Comparison of ENCODE assay signal across 8 cellular contexts in the genomic region with DNA sequence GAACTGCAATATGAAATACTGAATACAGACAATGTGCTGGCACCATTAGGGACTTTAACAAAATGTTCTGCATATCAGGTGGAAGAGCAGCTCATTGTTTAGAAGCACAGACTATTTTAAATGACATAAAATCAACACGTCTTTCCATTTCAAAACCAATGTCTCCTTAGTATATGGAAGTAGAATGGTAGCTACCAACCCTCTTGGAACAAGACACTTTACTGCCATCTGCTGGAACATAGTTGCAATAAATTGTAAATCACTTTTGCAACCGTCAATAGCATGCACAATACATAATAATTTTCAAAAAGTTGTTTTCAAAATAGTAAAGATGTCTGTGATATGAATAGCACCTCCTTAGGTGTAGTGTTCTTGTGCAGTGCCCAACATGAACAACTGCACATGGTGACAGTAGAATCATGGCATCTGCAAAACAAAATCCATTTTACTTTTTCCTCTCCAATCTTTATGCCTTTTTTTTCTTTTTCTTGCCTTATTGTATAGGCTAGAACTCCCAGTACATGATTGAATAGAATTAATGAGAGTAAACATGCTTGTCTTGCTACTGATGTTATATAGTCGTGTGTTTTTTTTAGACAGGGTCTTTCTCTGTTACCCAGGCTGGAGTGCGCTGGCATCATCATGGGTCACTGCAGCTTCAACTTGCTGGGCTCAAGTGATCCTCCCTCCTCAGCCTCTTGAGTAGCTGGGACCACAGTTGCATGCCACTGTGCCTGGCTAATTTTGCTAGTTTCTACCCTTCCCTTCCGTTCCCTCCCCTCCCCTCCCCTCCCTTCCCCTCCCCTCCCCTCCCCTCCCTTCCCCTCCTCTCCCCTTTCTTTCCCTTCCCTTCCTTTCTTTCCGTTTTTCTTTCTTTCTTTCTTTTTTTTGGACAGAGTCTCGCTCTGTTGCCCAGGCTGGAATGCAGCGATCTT. TPM values are rescaled to one million over a fixed set of nuclear protein-coding genes. Genes with fewer than 3 reads are reported as not detected.
A peak's percentile ranks its signal among the peaks of the same experiment; 100 is the strongest.
DNase-seq lines count a peak whose midpoint lies in the region; ATAC-seq and TF ChIP-seq lines count a peak whose summit lies in the region.

No MANE protein-coding gene starts in this region.

- H3K4me1 ChIP-seq in cardiac muscle cell (ENCODE audit: low read depth) (no peaks in the 10 kb centered on the region), right atrium auricular region (no peaks in the 10 kb centered on the region)

- DNase-seq in cardiac muscle cell (ENCODE audit: low read depth in 1 of 2, low spot score in 1 of 2) (peak; percentile 61 to 72), right atrium auricular region (ENCODE audit: low spot score) (no peak), NCI-H1105 treated with DMSO at 0.1 percent for 48 hours (lab: John Stamatoyannopoulos, UW) (peak; percentile 61), SW480 (ENCODE audit: low spot score) (peak; percentile 85), fibroblast of pulmonary artery (ENCODE audit: low read depth) (peak; percentile 79), renal cortical epithelial cell (ENCODE audit: low read depth) (peak; percentile 70), posterior cingulate gyrus (no peak)

- no peak for ATAC-seq in GM21529 (IDR thresholded peaks at IDR 0.05; ENCODE audit: unreplicated experiment)

- intact Hi-C loops in posterior cingulate gyrus (cut with DNase I): no loop called here

- H3K4me3 ChIP-seq in cardiac muscle cell: no peak overlapping the region
- no peak overlapping the region for H3K4me3 ChIP-seq in right atrium auricular region
- no peak overlapping the region for H3K4me3 ChIP-seq in fibroblast of pulmonary artery (replicated peaks; ENCODE audit: low read depth, low read length)

- no peak overlapping the region for H3K27ac ChIP-seq in cardiac muscle cell
- no peak overlapping the region for H3K27ac ChIP-seq in right atrium auricular region

- H3K27me3 ChIP-seq in cardiac muscle cell (no peaks in the 10 kb centered on the region), right atrium auricular region (no peaks in the 10 kb centered on the region)

- peak; percentile 57 for TF ChIP-seq CTCF in cardiac muscle cell (IDR thresholded peaks at IDR 0.05; ENCODE audit: low read depth, low read length)
- peak in 1 of 2 donors; percentile 64 for TF ChIP-seq CTCF in right atrium auricular region (IDR thresholded peaks at IDR 0.05)
- TF ChIP-seq CTCF in fibroblast of pulmonary artery (IDR thresholded peaks at IDR 0.05; ENCODE audit: low read length, missing control alignments): peak; percentile 67

- H3K36me3 ChIP-seq in cardiac muscle cell (no peaks in the 10 kb centered on the region), right atrium auricular region (no peaks in the 10 kb centered on the region)

- H3K9me3 ChIP-seq in cardiac muscle cell (ENCODE audit: low read depth): no peaks in the 10 kb centered on the region
- no peaks in the 10 kb centered on the region for H3K9me3 ChIP-seq in right atrium auricular region

RNA-seq across cellular contexts. Expression of gene LYPD5, which starts 7.8 kb away (rescaled TPM):
- 0.11 TPM in 1 of 2 replicates, not detected in the other for total RNA-seq in cardiac muscle cell
- polyA plus RNA-seq in cardiac muscle cell: 0.56 TPM in 1 of 2 replicates, not detected in the other
- 1 to 10 TPM in 1 of 2 donors, under 1 TPM in 1; 0.63 to 3.9 TPM for total RNA-seq in right atrium auricular region
- total RNA-seq in renal cortical epithelial cell: 0.35 TPM in 2 replicates

RNA-seq across cellular contexts. Expression of gene ZNF283, which starts 17.1 kb away (rescaled TPM):
- 26.8 and 33.7 TPM in 2 replicates for total RNA-seq in cardiac muscle cell
- polyA plus RNA-seq in cardiac muscle cell: 9.8 and 22.4 TPM in 2 replicates
- total RNA-seq in right atrium auricular region: 1 to 10 TPM; 4.5 to 6.5 TPM
- total RNA-seq in renal cortical epithelial cell: 5.4 and 20.7 TPM in 2 replicates

RNA-seq across cellular contexts. Expression of gene KCNN4, which starts 29.3 kb away (rescaled TPM):
- 0.60 and 1.5 TPM in 2 replicates for total RNA-seq in cardiac muscle cell
- polyA plus RNA-seq in cardiac muscle cell: not detected in 2 replicates
- 1 to 10 TPM; 1.3 to 2.0 TPM for total RNA-seq in right atrium auricular region
- total RNA-seq in renal cortical epithelial cell: 0.85 and 8.5 TPM in 2 replicates

RNA-seq across cellular contexts. Expression of gene SMG9, which starts 55.3 kb away (rescaled TPM):
- 41.2 and 54.1 TPM in 2 replicates for total RNA-seq in cardiac muscle cell
- polyA plus RNA-seq in cardiac muscle cell: 59.5 and 72.3 TPM in 2 replicates
- 10 to 100 TPM in 1 of 2 donors, 1 to 10 TPM in 1; 8.0 to 11.0 TPM for total RNA-seq in right atrium auricular region
- 3.8 and 9.9 TPM in 2 replicates for total RNA-seq in renal cortical epithelial cell

Comparison
In these comparisons a context has a peak if more than half of its experiments do, and no peak if none do; other contexts are left out.
1. DNase-seq: peak in cardiac muscle cell (2 of 2), NCI-H1105 treated with DMSO at 0.1 percent for 48 hours (single experiment), SW480 (single experiment), fibroblast of pulmonary artery (single experiment) and renal cortical epithelial cell (single experiment); none in right atrium auricular region (single experiment) and posterior cingulate gyrus (0 of 10).